In genomic region chr2:105824446-105824845, GRCh38 we compare ENCODE assay signal across 16 cellular contexts.
DNase-seq lines count a peak whose midpoint lies in the region; ATAC-seq and TF ChIP-seq lines count a peak whose summit lies in the region.
"Had no signal": no experiment of that assay in that cellular context is flagged by ENCODE, and none has a peak within 500 bp of the region (broad histone marks: within the 10 kb centered on the region; RNA-seq: fewer than 3 reads in every experiment).

No MANE protein-coding gene starts in this region.

- peak overlapping the region in 1 of 2 donors; percentile 29 for H3K4me3 Mint-ChIP-seq in activated T-cell treated with anti-CD3 and anti-CD28 coated beads, Interleukin-2, amount 50 U/mL, for 72 hours
- H3K4me3 Mint-ChIP-seq in activated T-cell treated with anti-CD3 and anti-CD28 coated beads, Interleukin-2, amount 50 U/mL, for 4 hours, result no peak overlapping the region
- H3K4me3 Mint-ChIP-seq in activated CD4-positive, alpha-beta memory T cell treated with anti-CD3 and anti-CD28 coated beads, Interleukin-2, amount 10 ng/mL, durations not matched to agents 7 days and 5 days, result no peak overlapping the region
- peak overlapping the region; percentile 8 for H3K4me3 Mint-ChIP-seq in glutamatergic neuron (ENCODE audit: unreplicated experiment)
- H3K4me3 Mint-ChIP-seq in stimulated activated memory B cell treated with anti-CD40 and anti-IgM and Interleukin-4, amounts not matched to agents 10 μg/mL and 1 μg/mL and 100 μg/mL, for 72 hours, result no peak overlapping the region
- H3K4me3 Mint-ChIP-seq: dendritic cell treated with granulocyte-macrophage colony-stimulating factor and Interleukin-4, amounts not matched to agents 40 ng/mL and 50 ng/mL, for 4 days had no signal

- H3K4me1 Mint-ChIP-seq in activated T-cell treated with anti-CD3 and anti-CD28 coated beads, Interleukin-2, amount 50 U/mL, for 72 hours (ENCODE audit: low read depth), result peaks cover 93% of the 10 kb centered on the region
- peaks cover 84% of the 10 kb centered on the region for H3K4me1 Mint-ChIP-seq in activated T-cell treated with anti-CD3 and anti-CD28 coated beads, Interleukin-2, amount 50 U/mL, for 4 hours (ENCODE audit: low read depth)
- H3K4me1 Mint-ChIP-seq in activated CD4-positive, alpha-beta memory T cell treated with anti-CD3 and anti-CD28 coated beads, Interleukin-2, amount 10 ng/mL, durations not matched to agents 7 days and 5 days, result peaks cover 82% of the 10 kb centered on the region
- H3K4me1 Mint-ChIP-seq in glutamatergic neuron (ENCODE audit: low read depth, unreplicated experiment), result peaks cover 53% of the 10 kb centered on the region
- H3K4me1 Mint-ChIP-seq in stimulated activated memory B cell treated with anti-CD40 and anti-IgM and Interleukin-4, amounts not matched to agents 10 μg/mL and 1 μg/mL and 100 μg/mL, for 72 hours, result peaks cover 83% of the 10 kb centered on the region

- in situ Hi-C loops in GM13976 (cut with MboI; ENCODE audit: low sequenced_read_pairs, unreplicated experiment), result no loop called here

- ATAC-seq in activated T-cell treated with anti-CD3 and anti-CD28 coated beads, Interleukin-2, amount 50 U/mL, for 72 hours (replicated peaks in 1 of 2), result no peak
- no peak for ATAC-seq in activated T-cell treated with anti-CD3 and anti-CD28 coated beads, Interleukin-2, amount 50 U/mL, for 4 hours
- ATAC-seq in stimulated activated memory B cell treated with anti-CD40 and anti-IgM and Interleukin-4, amounts not matched to agents 10 μg/mL and 1 μg/mL and 100 μg/mL, for 72 hours, result no peak
- no peak for ATAC-seq in HG02938 (IDR thresholded peaks at IDR 0.05; ENCODE audit: unreplicated experiment)
- ATAC-seq: PC-3, upper lobe of right lung had no signal

- no peak for DNase-seq in activated T-cell treated with anti-CD3 and anti-CD28 coated beads, Interleukin-2, amount 50 U/mL, for 72 hours
- no peak for DNase-seq in activated T-cell treated with anti-CD3 and anti-CD28 coated beads, Interleukin-2, amount 50 U/mL, for 4 hours
- no peak for DNase-seq in activated CD4-positive, alpha-beta memory T cell treated with anti-CD3 and anti-CD28 coated beads, Interleukin-2, amount 10 ng/mL, durations not matched to agents 7 days and 5 days
- no peak for DNase-seq in glutamatergic neuron
- DNase-seq in GM13976 (ENCODE audit: low spot score), result no peak
- DNase-seq in activated CD4-positive, CD25-positive, alpha-beta regulatory T cell treated with anti-CD3 and anti-CD28 coated beads, Interleukin-2, amount 50 U/mL, for 72 hours, result no peak
- DNase-seq: activated effector memory CD4-positive, alpha-beta T cell treated with anti-CD3 and anti-CD28 coated beads, Interleukin-2, amount 50 U/mL, for 16 hours; HCEC 1CT; KBM-7; NCI-H748 treated with DMSO at 0.1 percent for 48 hours; PC-3; stimulated activated naive CD4-positive, alpha-beta T cell; upper lobe of right lung had no signal

- H3K27me3 Mint-ChIP-seq in activated T-cell treated with anti-CD3 and anti-CD28 coated beads, Interleukin-2, amount 50 U/mL, for 72 hours (ENCODE audit: low read depth), result no peaks in the 10 kb centered on the region
- no peaks in the 10 kb centered on the region for H3K27me3 Mint-ChIP-seq in activated T-cell treated with anti-CD3 and anti-CD28 coated beads, Interleukin-2, amount 50 U/mL, for 4 hours (ENCODE audit: low read depth)
- no peaks in the 10 kb centered on the region for H3K27me3 Mint-ChIP-seq in activated CD4-positive, alpha-beta memory T cell treated with anti-CD3 and anti-CD28 coated beads, Interleukin-2, amount 10 ng/mL, durations not matched to agents 7 days and 5 days
- peaks cover 3% of the 10 kb centered on the region for H3K27me3 Mint-ChIP-seq in glutamatergic neuron (ENCODE audit: unreplicated experiment)
- no peaks in the 10 kb centered on the region for H3K27me3 Mint-ChIP-seq in stimulated activated memory B cell treated with anti-CD40 and anti-IgM and Interleukin-4, amounts not matched to agents 10 μg/mL and 1 μg/mL and 100 μg/mL, for 72 hours
- H3K27me3 Mint-ChIP-seq: dendritic cell treated with granulocyte-macrophage colony-stimulating factor and Interleukin-4, amounts not matched to agents 40 ng/mL and 50 ng/mL, for 4 days had no signal

- H3K36me3 Mint-ChIP-seq in activated T-cell treated with anti-CD3 and anti-CD28 coated beads, Interleukin-2, amount 50 U/mL, for 72 hours (ENCODE audit: insufficient read depth in 2 of 2), result peaks cover 11 to 54% of the 10 kb centered on the region in 2 donors
- H3K36me3 Mint-ChIP-seq in activated T-cell treated with anti-CD3 and anti-CD28 coated beads, Interleukin-2, amount 50 U/mL, for 4 hours (ENCODE audit: insufficient read depth), result peaks cover 49% of the 10 kb centered on the region
- H3K36me3 Mint-ChIP-seq in activated CD4-positive, alpha-beta memory T cell treated with anti-CD3 and anti-CD28 coated beads, Interleukin-2, amount 10 ng/mL, durations not matched to agents 7 days and 5 days (ENCODE audit: low read depth), result peaks cover 76% of the 10 kb centered on the region
- H3K36me3 Mint-ChIP-seq in glutamatergic neuron (ENCODE audit: unreplicated experiment), result no peaks in the 10 kb centered on the region
- peaks cover 64% of the 10 kb centered on the region for H3K36me3 Mint-ChIP-seq in stimulated activated memory B cell treated with anti-CD40 and anti-IgM and Interleukin-4, amounts not matched to agents 10 μg/mL and 1 μg/mL and 100 μg/mL, for 72 hours

- TF ChIP-seq CTCF in glutamatergic neuron (IDR thresholded peaks at IDR 0.05; ENCODE audit: partially characterized antibody, unreplicated experiment) (no peak), GM13976 (IDR thresholded peaks at IDR 0.05; ENCODE audit: borderline replicate concordance, control extremely low read depth, extremely low read depth, insufficient read depth, missing control alignments) (no peak)

- CTCF ChIA-PET in activated CD4-positive, alpha-beta memory T cell treated with anti-CD3 and anti-CD28 coated beads, Interleukin-2, amount 10 ng/mL, durations not matched to agents 7 days and 5 days (lab: Charles Lee), result no interaction called here

- peak overlapping the region; percentile 56 for H3K27ac Mint-ChIP-seq in activated T-cell treated with anti-CD3 and anti-CD28 coated beads, Interleukin-2, amount 50 U/mL, for 72 hours
- peak overlapping the region; percentile 17 for H3K27ac Mint-ChIP-seq in activated CD4-positive, alpha-beta memory T cell treated with anti-CD3 and anti-CD28 coated beads, Interleukin-2, amount 10 ng/mL, durations not matched to agents 7 days and 5 days
- H3K27ac Mint-ChIP-seq in glutamatergic neuron (ENCODE audit: unreplicated experiment), result peak overlapping the region; percentile 43
- H3K27ac Mint-ChIP-seq in stimulated activated memory B cell treated with anti-CD40 and anti-IgM and Interleukin-4, amounts not matched to agents 10 μg/mL and 1 μg/mL and 100 μg/mL, for 72 hours, result peak overlapping the region; percentile 80
- H3K27ac Mint-ChIP-seq: dendritic cell treated with granulocyte-macrophage colony-stimulating factor and Interleukin-4, amounts not matched to agents 40 ng/mL and 50 ng/mL, for 4 days had no signal

- POLR2A ChIA-PET in activated CD4-positive, alpha-beta memory T cell treated with anti-CD3 and anti-CD28 coated beads, Interleukin-2, amount 10 ng/mL, durations not matched to agents 7 days and 5 days (lab: Charles Lee), result interaction anchor here (0.6 to 1.3 kb wide), 2 partner anchors 21 to 269 kb away, joined by 3 read pairs; no protein-coding TSS in a partner anchor

- no peaks in the 10 kb centered on the region for H3K9me3 Mint-ChIP-seq in activated T-cell treated with anti-CD3 and anti-CD28 coated beads, Interleukin-2, amount 50 U/mL, for 72 hours
- peaks cover 6% of the 10 kb centered on the region for H3K9me3 Mint-ChIP-seq in activated T-cell treated with anti-CD3 and anti-CD28 coated beads, Interleukin-2, amount 50 U/mL, for 4 hours
- peaks cover 6% of the 10 kb centered on the region for H3K9me3 Mint-ChIP-seq in activated CD4-positive, alpha-beta memory T cell treated with anti-CD3 and anti-CD28 coated beads, Interleukin-2, amount 10 ng/mL, durations not matched to agents 7 days and 5 days
- H3K9me3 Mint-ChIP-seq in glutamatergic neuron (ENCODE audit: unreplicated experiment), result peaks cover 4% of the 10 kb centered on the region
- peaks cover 3% of the 10 kb centered on the region for H3K9me3 Mint-ChIP-seq in stimulated activated memory B cell treated with anti-CD40 and anti-IgM and Interleukin-4, amounts not matched to agents 10 μg/mL and 1 μg/mL and 100 μg/mL, for 72 hours
- H3K9me3 Mint-ChIP-seq: dendritic cell treated with granulocyte-macrophage colony-stimulating factor and Interleukin-4, amounts not matched to agents 40 ng/mL and 50 ng/mL, for 4 days had no signal

Comparison
In these comparisons a context has a peak if more than half of its experiments do, and no peak if none do; other contexts are left out.
1. H3K27ac Mint-ChIP-seq: peak in every context shown above with its lines; median percentile 80 in stimulated activated memory B cell treated with anti-CD40 and anti-IgM and Interleukin-4, amounts not matched to agents 10 μg/mL and 1 μg/mL and 100 μg/mL, for 72 hours; 56 in activated T-cell treated with anti-CD3 and anti-CD28 coated beads, Interleukin-2, amount 50 U/mL, for 72 hours; 43 in glutamatergic neuron; 17 in activated CD4-positive, alpha-beta memory T cell treated with anti-CD3 and anti-CD28 coated beads, Interleukin-2, amount 10 ng/mL, durations not matched to agents 7 days and 5 days.